20 cellular contexts compared by ENCODE assay signal in the genomic region with DNA sequence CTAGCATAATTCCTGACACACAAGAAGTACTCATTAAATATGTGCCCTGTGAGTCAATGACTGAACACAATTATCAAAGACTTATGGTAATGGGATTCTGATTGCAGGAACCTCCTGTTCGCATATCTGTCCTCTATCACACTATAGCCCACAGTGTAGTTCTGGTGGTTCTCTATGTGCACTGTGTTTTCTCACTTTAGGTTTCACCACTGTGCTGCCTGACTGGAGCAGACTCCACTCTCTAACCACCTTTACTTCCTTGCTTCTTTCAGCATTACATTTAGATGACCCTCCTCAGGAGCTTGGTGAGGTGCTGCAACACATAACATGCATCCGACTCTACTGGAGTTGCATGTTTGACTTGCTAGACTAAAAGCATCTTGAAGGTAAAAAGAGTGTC.
DNase-seq lines count a peak whose midpoint lies in the region; ATAC-seq and TF ChIP-seq lines count a peak whose summit lies in the region.
"Had no signal": no experiment of that assay in that cellular context is flagged by ENCODE, and none has a peak within 500 bp of the region (broad histone marks: within the 10 kb centered on the region; RNA-seq: fewer than 3 reads in every experiment).

No MANE protein-coding gene starts in this region.

- no peaks in the 10 kb centered on the region for H4K20me1 ChIP-seq in H9 (ENCODE audit: control insufficient read depth, insufficient read depth, insufficient read length)
- H4K20me1 ChIP-seq in MM.1S (ENCODE audit: insufficient read depth, low read length), result no peaks in the 10 kb centered on the region
- H4K20me1 ChIP-seq: BLaER1 had no signal

- no peak overlapping the region for H3K4me2 ChIP-seq in H9 (ENCODE audit: insufficient read depth, insufficient read length, low read length)
- H3K4me2 ChIP-seq in MM.1S (ENCODE audit: low read depth, low read length), result no peak overlapping the region; the same call in 1 of the 2 replicates
- H3K4me2 ChIP-seq: BLaER1 had no signal

- H3K27me3 Mint-ChIP-seq in H9 (ENCODE audit: low read depth) (no peaks in the 10 kb centered on the region), nephron progenitor cell (ENCODE audit: low read depth, poor library complexity) (peaks cover 4% of the 10 kb centered on the region)
- H3K27me3 Mint-ChIP-seq: CD4-positive, alpha-beta memory T cell; CD4-positive, CD25-positive, alpha-beta regulatory T cell; CD8-positive, alpha-beta memory T cell had no signal

- H3K9ac ChIP-seq in H9 (ENCODE audit: extremely low read depth, insufficient read length, low read length) (no peak overlapping the region), MM.1S (ENCODE audit: low read length) (no peak overlapping the region)
- H3K9ac ChIP-seq: BLaER1 had no signal

- no peaks in the 10 kb centered on the region for H3K9me3 Mint-ChIP-seq in H9
- H3K9me3 Mint-ChIP-seq in nephron progenitor cell, result no peaks in the 10 kb centered on the region

- H2BK12ac ChIP-seq in H9 (ENCODE audit: insufficient read length, low read depth, low read length), result peak overlapping the region; percentile 33

- no peak overlapping the region for H3K18ac ChIP-seq in H9 (ENCODE audit: insufficient read length, low read depth, low read length)

- H4K91ac ChIP-seq in H9 (ENCODE audit: insufficient read length, low read depth, low read length), result no peak overlapping the region

- no peak overlapping the region for H2AK5ac ChIP-seq in H9 (ENCODE audit: insufficient read length, low read length)

- no peak overlapping the region for H3K56ac ChIP-seq in H9 (ENCODE audit: insufficient read length, low read depth, low read length)

- no peaks in the 10 kb centered on the region for H3K79me2 ChIP-seq in H9 (ENCODE audit: insufficient read depth, low read length)
- H3K79me2 ChIP-seq in MM.1S (ENCODE audit: low read length), result no peaks in the 10 kb centered on the region

- H3K4me1 ChIP-seq in H9 (ENCODE audit: insufficient read depth, low read length) (peaks cover 2% of the 10 kb centered on the region; the same call in 1 of the 2 replicates), MM.1S (ENCODE audit: low read length) (peaks cover 34% of the 10 kb centered on the region)
- H3K4me1 ChIP-seq: BE2C, BLaER1 had no signal

- H3K36me3 ChIP-seq in MM.1S (replicated peaks; ENCODE audit: insufficient read depth, low read length), result no peaks in the 10 kb centered on the region
- H3K36me3 ChIP-seq: BE2C, BLaER1 had no signal

- H2BK5ac ChIP-seq in H9 (ENCODE audit: insufficient read length, low read length), result no peak overlapping the region

- H3K79me1 ChIP-seq in H9 (ENCODE audit: insufficient read depth, low read depth, low read length, poor library complexity, severe bottlenecking), result no peaks in the 10 kb centered on the region

- H2AFZ ChIP-seq in H9 (ENCODE audit: low read length) (no peak overlapping the region), MM.1S (ENCODE audit: low read length) (peak overlapping the region; percentile 13; the same call in 1 of the 2 replicates)

- no peaks in the 10 kb centered on the region for H3K23me2 ChIP-seq in H9 (ENCODE audit: insufficient read length, low read depth, low read length, poor library complexity, severe bottlenecking)

- H3K4me1 Mint-ChIP-seq in H9 (peaks cover 2 to 6% of the 10 kb centered on the region in 2 experiments; a peak in 1 of 4 replicates), nephron progenitor cell (peaks cover 11% of the 10 kb centered on the region)
- H3K4me1 Mint-ChIP-seq: CD14-positive monocyte; CD4-positive, alpha-beta memory T cell; CD4-positive, CD25-positive, alpha-beta regulatory T cell; CD8-positive, alpha-beta memory T cell had no signal

- no peak overlapping the region for H3T11ph ChIP-seq in H9 (ENCODE audit: low read length)

- H3K27ac Mint-ChIP-seq in H9, result no peak overlapping the region
- H3K27ac Mint-ChIP-seq in nephron progenitor cell, result peak overlapping the region; percentile 1
- H3K27ac Mint-ChIP-seq: CD14-positive monocyte; CD4-positive, alpha-beta memory T cell; CD8-positive, alpha-beta memory T cell had no signal

- no peaks in the 10 kb centered on the region for H3K9me2 ChIP-seq in MM.1S (replicated peaks; ENCODE audit: insufficient read depth, low read length)

- H3K4me3 Mint-ChIP-seq in H9, result no peak overlapping the region
- H3K4me3 Mint-ChIP-seq in nephron progenitor cell, result no peak overlapping the region
- H3K4me3 Mint-ChIP-seq: CD14-positive monocyte; CD4-positive, alpha-beta memory T cell; CD4-positive, CD25-positive, alpha-beta regulatory T cell; CD8-positive, alpha-beta memory T cell had no signal

- no peaks in the 10 kb centered on the region for H3K27me3 ChIP-seq in H9 (ENCODE audit: insufficient read depth, low read length)
- H3K27me3 ChIP-seq in MM.1S (replicated peaks; ENCODE audit: insufficient read depth, low read length), result no peaks in the 10 kb centered on the region
- H3K27me3 ChIP-seq: BE2C, BLaER1 had no signal

- H3K27ac ChIP-seq in H9 (ENCODE audit: insufficient read length, low read depth, low read length), result no peak overlapping the region
- H3K27ac ChIP-seq in MM.1S (ENCODE audit: low read length), result peak overlapping the region; percentile 25; the same call in 1 of the 2 replicates
- H3K27ac ChIP-seq: BLaER1 had no signal

- H4K8ac ChIP-seq in H9 (replicated peaks; ENCODE audit: insufficient read length, low read depth, low read length), result no peak overlapping the region

- H3K36me3 Mint-ChIP-seq in H9 (ENCODE audit: insufficient read depth in 1 of 3, low read depth in 3 of 3) (no peaks in the 10 kb centered on the region), nephron progenitor cell (ENCODE audit: low read depth) (no peaks in the 10 kb centered on the region)
- H3K36me3 Mint-ChIP-seq: CD14-positive monocyte; CD4-positive, alpha-beta memory T cell; CD4-positive, CD25-positive, alpha-beta regulatory T cell; CD8-positive, alpha-beta memory T cell had no signal

- no peak overlapping the region for H2BK120ac ChIP-seq in H9 (ENCODE audit: low read depth, low read length, poor library complexity, severe bottlenecking)

- H4K5ac ChIP-seq in H9 (ENCODE audit: insufficient read length, low read depth, low read length), result no peak overlapping the region

- ATAC-seq in GM18909 (IDR thresholded peaks at IDR 0.05; ENCODE audit: poor library complexity, unreplicated experiment), result no peak

- no peak overlapping the region for H3K14ac ChIP-seq in H9 (ENCODE audit: insufficient read depth, low read length)

- H2BK20ac ChIP-seq in H9 (ENCODE audit: low read depth, low read length, poor library complexity, severe bottlenecking), result no peak overlapping the region

- no peak for DNase-seq in H9
- DNase-seq in MM.1S, result no peak
- DNase-seq in nephron progenitor cell, result no peak
- no peak for DNase-seq in DMS53 (lab: John Stamatoyannopoulos, UW)
- DNase-seq in stimulated activated naive CD4-positive, alpha-beta T cell (lab: John Stamatoyannopoulos, UW), result no peak
- DNase-seq: 8988T; ACHN; BE2C; C1 segment of cervical spinal cord; CD4-positive, alpha-beta memory T cell; CD4-positive, CD25-positive, alpha-beta regulatory T cell; CD8-positive, alpha-beta memory T cell; COR-L47; DMS 273 treated with DMSO at 0.1 percent for 48 hours; DMS153; DMS79 treated with DMSO at 0.1 percent for 48 hours; GF-D8 had no signal

- no peak overlapping the region for H3K23ac ChIP-seq in H9 (ENCODE audit: insufficient read length, low read depth, low read length)

- no peak overlapping the region for H3K4ac ChIP-seq in H9 (ENCODE audit: low read depth, low read length)

- peaks cover 12% of the 10 kb centered on the region; the same call in 1 of the 2 replicates for H3F3A ChIP-seq in MM.1S (ENCODE audit: insufficient read depth, low read length)

- TF ChIP-seq CTCF in H9 (conservative IDR thresholded peaks at IDR 0.05), result no peak
- no peak for TF ChIP-seq CTCF in MM.1S (IDR thresholded peaks at IDR 0.05; ENCODE audit: low read length)
- TF ChIP-seq CTCF in nephron progenitor cell (IDR thresholded peaks at IDR 0.05), result no peak

- no peaks in the 10 kb centered on the region for H3K9me3 ChIP-seq in H9 (ENCODE audit: control insufficient read depth, low read depth, low read length)
- H3K9me3 ChIP-seq in MM.1S (replicated peaks; ENCODE audit: insufficient read depth, low read length), result no peaks in the 10 kb centered on the region
- H3K9me3 ChIP-seq: BE2C, BLaER1 had no signal

- H3K4me3 ChIP-seq in MM.1S (ENCODE audit: low read length), result no peak overlapping the region
- H3K4me3 ChIP-seq: BLaER1 had no signal

- no peak overlapping the region for H2BK15ac ChIP-seq in H9 (ENCODE audit: low read depth, low read length)

- no CpG with 5 or more reads among the region's 2 CpGs for WGBS in H9 (ENCODE audit: extremely low coverage, insufficient read length, low lambda C conversion rate)
